ENCODE assay signal across 1 cellular context in the genomic region with DNA sequence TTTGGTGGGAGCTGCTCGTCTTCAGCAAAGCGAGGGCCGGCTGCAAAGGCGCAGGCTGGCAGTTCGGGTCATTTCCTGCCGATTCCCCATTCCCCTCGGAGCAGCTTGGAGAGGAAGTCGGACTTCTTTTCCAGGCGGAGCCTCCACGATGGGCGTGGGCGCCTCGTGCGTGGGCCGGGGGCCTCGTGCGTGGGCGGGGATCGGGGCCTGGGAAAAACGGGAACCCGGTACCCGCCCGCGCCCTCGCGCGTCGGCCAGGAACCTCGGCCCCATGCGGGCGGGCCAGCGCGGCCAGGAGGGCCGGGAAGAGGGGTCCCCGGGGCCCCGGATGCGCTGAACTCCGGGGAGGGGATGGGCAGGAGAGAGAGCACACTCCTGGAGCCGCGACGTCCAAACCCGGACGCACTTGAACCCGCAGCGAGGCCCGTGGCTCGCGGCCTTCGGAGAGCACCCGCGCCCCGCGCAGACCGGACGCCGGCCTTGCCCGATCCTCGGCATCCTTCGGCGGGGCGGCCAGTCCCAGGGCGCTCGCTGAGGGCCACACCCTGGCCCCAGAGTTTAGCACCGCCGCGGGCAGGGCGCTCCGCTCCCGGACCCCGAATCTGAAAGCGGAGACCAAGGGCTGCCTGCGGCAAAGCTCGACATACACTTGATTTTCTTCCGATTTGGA.
TF ChIP-seq lines count a peak whose summit lies in the region.

No MANE protein-coding gene starts in this region.

TF ChIP-seq in HEK293, 187 proteins besides CTCF, POLR2A, EP300 and RAD21 (continued from another document and continues in another):
- TF ChIP-seq, protein P1, sequence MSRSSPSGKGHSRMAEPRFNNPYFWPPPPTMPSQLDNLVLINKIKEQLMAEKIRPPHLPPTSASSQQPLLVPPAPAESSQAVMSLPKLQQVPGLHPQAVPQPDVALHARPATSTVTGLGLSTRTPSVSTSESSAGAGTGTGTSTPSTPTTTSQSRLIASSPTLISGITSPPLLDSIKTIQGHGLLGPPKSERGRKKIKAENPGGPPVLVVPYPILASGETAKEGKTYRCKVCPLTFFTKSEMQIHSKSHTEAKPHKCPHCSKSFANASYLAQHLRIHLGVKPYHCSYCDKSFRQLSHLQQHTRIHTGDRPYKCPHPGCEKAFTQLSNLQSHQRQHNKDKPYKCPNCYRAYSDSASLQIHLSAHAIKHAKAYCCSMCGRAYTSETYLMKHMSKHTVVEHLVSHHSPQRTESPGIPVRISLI (tag by site-specific recombination; IDR thresholded peaks at IDR 0.05): peak; percentile 60; the same call in 1 of the 2 replicates
- TF ChIP-seq YY2 (tag by site-specific recombination; IDR thresholded peaks at IDR 0.05): no peak
- TF ChIP-seq ZNF391 (tag by site-specific recombination; IDR thresholded peaks at IDR 0.05; ENCODE audit: borderline replicate concordance, low read depth): no peak
- TF ChIP-seq, protein P2, sequence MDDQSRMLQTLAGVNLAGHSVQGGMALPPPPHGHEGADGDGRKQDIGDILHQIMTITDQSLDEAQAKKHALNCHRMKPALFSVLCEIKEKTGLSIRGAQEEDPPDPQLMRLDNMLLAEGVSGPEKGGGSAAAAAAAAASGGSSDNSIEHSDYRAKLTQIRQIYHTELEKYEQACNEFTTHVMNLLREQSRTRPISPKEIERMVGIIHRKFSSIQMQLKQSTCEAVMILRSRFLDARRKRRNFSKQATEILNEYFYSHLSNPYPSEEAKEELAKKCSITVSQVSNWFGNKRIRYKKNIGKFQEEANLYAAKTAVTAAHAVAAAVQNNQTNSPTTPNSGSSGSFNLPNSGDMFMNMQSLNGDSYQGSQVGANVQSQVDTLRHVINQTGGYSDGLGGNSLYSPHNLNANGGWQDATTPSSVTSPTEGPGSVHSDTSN (CRISPR knock-in tag; IDR thresholded peaks at IDR 0.05): no peak
- no peak for TF ChIP-seq ZNF837 (tag by site-specific recombination; IDR thresholded peaks at IDR 0.05)
- no peak for TF ChIP-seq ZNF140 (tag by site-specific recombination; IDR thresholded peaks at IDR 0.05)
- TF ChIP-seq ZNF623 (tag by site-specific recombination; IDR thresholded peaks at IDR 0.05): no peak
- no peak for TF ChIP-seq TRIM28 (IDR thresholded peaks at IDR 0.05; ENCODE audit: borderline replicate concordance, low read length)
- no peak for TF ChIP-seq ZNF169 (tag by site-specific recombination; IDR thresholded peaks at IDR 0.05)
- no peak for TF ChIP-seq ZNF202 (tag by site-specific recombination; IDR thresholded peaks at IDR 0.05; ENCODE audit: borderline replicate concordance)
- no peak for TF ChIP-seq GFI1B (tag by site-specific recombination; IDR thresholded peaks at IDR 0.05)
- no peak for TF ChIP-seq ZFP69B (tag by site-specific recombination; IDR thresholded peaks at IDR 0.05)
- TF ChIP-seq HOXD13 (CRISPR knock-in tag; IDR thresholded peaks at IDR 0.05; ENCODE audit: borderline replicate concordance): no peak
- TF ChIP-seq, protein P3, sequence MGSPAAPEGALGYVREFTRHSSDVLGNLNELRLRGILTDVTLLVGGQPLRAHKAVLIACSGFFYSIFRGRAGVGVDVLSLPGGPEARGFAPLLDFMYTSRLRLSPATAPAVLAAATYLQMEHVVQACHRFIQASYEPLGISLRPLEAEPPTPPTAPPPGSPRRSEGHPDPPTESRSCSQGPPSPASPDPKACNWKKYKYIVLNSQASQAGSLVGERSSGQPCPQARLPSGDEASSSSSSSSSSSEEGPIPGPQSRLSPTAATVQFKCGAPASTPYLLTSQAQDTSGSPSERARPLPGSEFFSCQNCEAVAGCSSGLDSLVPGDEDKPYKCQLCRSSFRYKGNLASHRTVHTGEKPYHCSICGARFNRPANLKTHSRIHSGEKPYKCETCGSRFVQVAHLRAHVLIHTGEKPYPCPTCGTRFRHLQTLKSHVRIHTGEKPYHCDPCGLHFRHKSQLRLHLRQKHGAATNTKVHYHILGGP (tag by site-specific recombination; IDR thresholded peaks at IDR 0.05): no peak
- TF ChIP-seq ZNF157 (tag by site-specific recombination; IDR thresholded peaks at IDR 0.05): no peak
- no peak for TF ChIP-seq ZNF354C (tag by site-specific recombination; IDR thresholded peaks at IDR 0.05; ENCODE audit: borderline replicate concordance, low read depth)
- TF ChIP-seq ZNF146 (tag by site-specific recombination; IDR thresholded peaks at IDR 0.05): no peak
- TF ChIP-seq MZF1 (tag by site-specific recombination; IDR thresholded peaks at IDR 0.05; ENCODE audit: borderline replicate concordance): 0 out of 2 replicates have a peak, but pooled peaks have one; percentile 18
- TF ChIP-seq ZNF560 (tag by site-specific recombination; IDR thresholded peaks at IDR 0.05; ENCODE audit: borderline replicate concordance): no peak
- TF ChIP-seq ZNF37A (tag by site-specific recombination; IDR thresholded peaks at IDR 0.05): no peak
- TF ChIP-seq SP2 (tag by site-specific recombination; IDR thresholded peaks at IDR 0.05): no peak
- no peak for TF ChIP-seq ZFP3 (tag by site-specific recombination; IDR thresholded peaks at IDR 0.05; ENCODE audit: low read depth)
- TF ChIP-seq ZNF600 (tag by site-specific recombination; IDR thresholded peaks at IDR 0.05): no peak
- no peak for TF ChIP-seq ZNF707 (tag by site-specific recombination; IDR thresholded peaks at IDR 0.05)
- no peak for TF ChIP-seq HOXC10 (CRISPR knock-in tag; IDR thresholded peaks at IDR 0.05)
- TF ChIP-seq, protein P4, sequence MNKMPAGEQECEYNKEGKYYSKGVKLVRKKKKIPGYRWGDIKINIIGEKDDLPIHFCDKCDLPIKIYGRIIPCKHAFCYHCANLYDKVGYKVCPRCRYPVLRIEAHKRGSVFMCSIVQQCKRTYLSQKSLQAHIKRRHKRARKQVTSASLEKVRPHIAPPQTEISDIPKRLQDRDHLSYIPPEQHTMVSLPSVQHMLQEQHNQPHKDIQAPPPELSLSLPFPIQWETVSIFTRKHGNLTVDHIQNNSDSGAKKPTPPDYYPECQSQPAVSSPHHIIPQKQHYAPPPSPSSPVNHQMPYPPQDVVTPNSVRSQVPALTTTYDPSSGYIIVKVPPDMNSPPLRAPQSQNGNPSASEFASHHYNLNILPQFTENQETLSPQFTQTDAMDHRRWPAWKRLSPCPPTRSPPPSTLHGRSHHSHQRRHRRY (tag by site-specific recombination; IDR thresholded peaks at IDR 0.05): no peak
- no peak for TF ChIP-seq ZNF416 (tag by site-specific recombination; IDR thresholded peaks at IDR 0.05)
- TF ChIP-seq ZNF175 (tag by site-specific recombination; IDR thresholded peaks at IDR 0.05): no peak
- TF ChIP-seq ZNF610 (tag by site-specific recombination; IDR thresholded peaks at IDR 0.05; ENCODE audit: borderline replicate concordance): no peak
- no peak for TF ChIP-seq ZFP41 (tag by site-specific recombination; IDR thresholded peaks at IDR 0.05; ENCODE audit: borderline replicate concordance)
- no peak for TF ChIP-seq ZNF223 (tag by site-specific recombination; IDR thresholded peaks at IDR 0.05)
- TF ChIP-seq SCRT1 (tag by site-specific recombination; IDR thresholded peaks at IDR 0.05; ENCODE audit: borderline replicate concordance): no peak
- peak; percentile 65; the same call in 1 of the 2 replicates for TF ChIP-seq ZNF335 (tag by site-specific recombination; conservative IDR thresholded peaks at IDR 0.05)
- no peak for TF ChIP-seq ZNF785 (tag by site-specific recombination; IDR thresholded peaks at IDR 0.05)
- TF ChIP-seq ZNF174 (tag by site-specific recombination; IDR thresholded peaks at IDR 0.05): no peak
- no peak for TF ChIP-seq SALL2 (tag by site-specific recombination; IDR thresholded peaks at IDR 0.05; ENCODE audit: borderline replicate concordance)
- TF ChIP-seq ZNF341 (tag by site-specific recombination; IDR thresholded peaks at IDR 0.05; ENCODE audit: low read depth): no peak
- no peak for TF ChIP-seq ZNF792 (tag by site-specific recombination; IDR thresholded peaks at IDR 0.05)
- TF ChIP-seq, protein P5, sequence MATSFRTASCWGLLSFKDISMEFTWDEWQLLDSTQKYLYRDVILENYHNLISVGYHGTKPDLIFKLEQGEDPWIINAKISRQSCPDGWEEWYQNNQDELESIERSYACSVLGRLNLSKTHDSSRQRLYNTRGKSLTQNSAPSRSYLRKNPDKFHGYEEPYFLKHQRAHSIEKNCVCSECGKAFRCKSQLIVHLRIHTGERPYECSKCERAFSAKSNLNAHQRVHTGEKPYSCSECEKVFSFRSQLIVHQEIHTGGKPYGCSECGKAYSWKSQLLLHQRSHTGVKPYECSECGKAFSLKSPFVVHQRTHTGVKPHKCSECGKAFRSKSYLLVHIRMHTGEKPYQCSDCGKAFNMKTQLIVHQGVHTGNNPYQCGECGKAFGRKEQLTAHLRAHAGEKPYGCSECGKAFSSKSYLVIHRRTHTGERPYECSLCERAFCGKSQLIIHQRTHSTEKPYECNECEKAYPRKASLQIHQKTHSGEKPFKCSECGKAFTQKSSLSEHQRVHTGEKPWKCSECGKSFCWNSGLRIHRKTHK (tag by site-specific recombination; IDR thresholded peaks at IDR 0.05): no peak
- TF ChIP-seq ZNF2 (tag by site-specific recombination; IDR thresholded peaks at IDR 0.05): no peak
- no peak for TF ChIP-seq ZNF544 (tag by site-specific recombination; IDR thresholded peaks at IDR 0.05)
- TF ChIP-seq, protein P6, sequence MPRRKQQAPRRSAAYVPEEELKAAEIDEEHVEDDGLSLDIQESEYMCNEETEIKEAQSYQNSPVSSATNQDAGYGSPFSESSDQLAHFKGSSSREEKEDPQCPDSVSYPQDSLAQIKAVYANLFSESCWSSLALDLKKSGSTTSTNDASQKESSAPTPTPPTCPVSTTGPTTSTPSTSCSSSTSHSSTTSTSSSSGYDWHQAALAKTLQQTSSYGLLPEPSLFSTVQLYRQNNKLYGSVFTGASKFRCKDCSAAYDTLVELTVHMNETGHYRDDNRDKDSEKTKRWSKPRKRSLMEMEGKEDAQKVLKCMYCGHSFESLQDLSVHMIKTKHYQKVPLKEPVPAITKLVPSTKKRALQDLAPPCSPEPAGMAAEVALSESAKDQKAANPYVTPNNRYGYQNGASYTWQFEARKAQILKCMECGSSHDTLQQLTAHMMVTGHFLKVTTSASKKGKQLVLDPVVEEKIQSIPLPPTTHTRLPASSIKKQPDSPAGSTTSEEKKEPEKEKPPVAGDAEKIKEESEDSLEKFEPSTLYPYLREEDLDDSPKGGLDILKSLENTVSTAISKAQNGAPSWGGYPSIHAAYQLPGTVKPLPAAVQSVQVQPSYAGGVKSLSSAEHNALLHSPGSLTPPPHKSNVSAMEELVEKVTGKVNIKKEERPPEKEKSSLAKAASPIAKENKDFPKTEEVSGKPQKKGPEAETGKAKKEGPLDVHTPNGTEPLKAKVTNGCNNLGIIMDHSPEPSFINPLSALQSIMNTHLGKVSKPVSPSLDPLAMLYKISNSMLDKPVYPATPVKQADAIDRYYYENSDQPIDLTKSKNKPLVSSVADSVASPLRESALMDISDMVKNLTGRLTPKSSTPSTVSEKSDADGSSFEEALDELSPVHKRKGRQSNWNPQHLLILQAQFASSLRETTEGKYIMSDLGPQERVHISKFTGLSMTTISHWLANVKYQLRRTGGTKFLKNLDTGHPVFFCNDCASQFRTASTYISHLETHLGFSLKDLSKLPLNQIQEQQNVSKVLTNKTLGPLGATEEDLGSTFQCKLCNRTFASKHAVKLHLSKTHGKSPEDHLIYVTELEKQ (tag by site-specific recombination; IDR thresholded peaks at IDR 0.05; ENCODE audit: borderline replicate concordance): no peak
- no peak for TF ChIP-seq PRDM2 (tag by site-specific recombination; IDR thresholded peaks at IDR 0.05; ENCODE audit: borderline replicate concordance)
- 0 out of 2 replicates have a peak, but pooled peaks have one; percentile 17 for TF ChIP-seq KLF7 (tag by site-specific recombination; IDR thresholded peaks at IDR 0.05; ENCODE audit: borderline replicate concordance)
- no peak for TF ChIP-seq ZNF664 (tag by site-specific recombination; IDR thresholded peaks at IDR 0.05)
- TF ChIP-seq GLI4 (tag by site-specific recombination; IDR thresholded peaks at IDR 0.05): no peak
- no peak for TF ChIP-seq ELK4 (IDR thresholded peaks at IDR 0.05; ENCODE audit: borderline replicate concordance, low read depth, low read length)
- no peak for TF ChIP-seq ZNF138 (tag by site-specific recombination; IDR thresholded peaks at IDR 0.05; ENCODE audit: borderline replicate concordance)
